ENCODE assay signal across 13 cellular contexts in genomic region chr15:45646220-45646619, GRCh38. TPM values are rescaled to one million over a fixed set of nuclear protein-coding genes. Genes with fewer than 3 reads are reported as not detected.
DNase-seq lines count a peak whose midpoint lies in the region; ATAC-seq, FAIRE-seq and TF ChIP-seq lines count a peak whose summit lies in the region.
"Had no signal": no experiment of that assay in that cellular context is flagged by ENCODE, and none has a peak within 500 bp of the region (broad histone marks: within the 10 kb centered on the region; RNA-seq: fewer than 3 reads in every experiment).

No MANE protein-coding gene starts in this region.

- peak overlapping the region; percentile 3 for H3K27ac Mint-ChIP-seq in activated CD8-positive, alpha-beta T cell treated with anti-CD3 and anti-CD28 coated beads for 36 hours
- no peak overlapping the region for H3K27ac Mint-ChIP-seq in activated CD8-positive, alpha-beta T cell treated with anti-CD3 and anti-CD28 coated beads, Interleukin-2, amount 10 ng/mL, durations not matched to agents 7 days and 5 days
- no peak overlapping the region for H3K27ac Mint-ChIP-seq in astrocyte (ENCODE audit: unreplicated experiment)

- H3K9me3 ChIP-seq in astrocyte (ENCODE audit: insufficient read depth, low read depth, low read length) (no peaks in the 10 kb centered on the region), tibial artery (no peaks in the 10 kb centered on the region)
- H3K9me3 ChIP-seq: tibial nerve had no signal

- no peak overlapping the region for H2AFZ ChIP-seq in astrocyte (ENCODE audit: low read depth, low read length)

- intact Hi-C loops in activated CD8-positive, alpha-beta T cell treated with anti-CD3 and anti-CD28 coated beads for 36 hours (cut with micrococcal nuclease), result no loop called here
- intact Hi-C loops in tibial artery (cut with DNase I; ENCODE audit: low total_unique reads) (loop anchor here (10.0 kb wide), 1 partner anchor 481 kb away; no protein-coding TSS in a partner anchor), head of caudate nucleus (cut with DNase I) (no loop called here), left colon (cut with DNase I, micrococcal nuclease) (no loop called here)

- CTCF ChIA-PET in activated CD8-positive, alpha-beta T cell treated with anti-CD3 and anti-CD28 coated beads for 36 hours (lab: Charles Lee), result interaction anchor here (1.1 kb wide), 1 partner anchor 11 kb away, joined by 3 read pairs; the partner anchor contains the start of gene SQOR
- CTCF ChIA-PET in activated CD8-positive, alpha-beta T cell treated with anti-CD3 and anti-CD28 coated beads, Interleukin-2, amount 10 ng/mL, durations not matched to agents 7 days and 5 days (lab: Charles Lee), result interaction anchor here (0.9 to 2.0 kb wide), 4 partner anchors 9 to 215 kb away, joined by 3 to 8 read pairs (median 4); no protein-coding TSS in a partner anchor

- no peak overlapping the region for H3K4me3 ChIP-seq in astrocyte (ENCODE audit: insufficient read depth, low read depth, low read length)
- H3K4me3 ChIP-seq in tibial artery, result no peak overlapping the region
- H3K4me3 ChIP-seq: tibial nerve had no signal

- no peak for ATAC-seq in activated CD8-positive, alpha-beta T cell treated with anti-CD3 and anti-CD28 coated beads for 36 hours
- ATAC-seq in activated CD8-positive, alpha-beta T cell treated with anti-CD3 and anti-CD28 coated beads, Interleukin-2, amount 10 ng/mL, durations not matched to agents 7 days and 5 days, result no peak
- ATAC-seq in HG02798 (IDR thresholded peaks at IDR 0.05; ENCODE audit: poor library complexity, unreplicated experiment), result no peak
- ATAC-seq in left colon, result no peak

- H3K27ac ChIP-seq in astrocyte (ENCODE audit: low read depth, low read length) (no peak overlapping the region), tibial artery (peak overlapping the region; percentile 33 to 43)

- no peaks in the 10 kb centered on the region for H3K27me3 Mint-ChIP-seq in activated CD8-positive, alpha-beta T cell treated with anti-CD3 and anti-CD28 coated beads for 36 hours
- H3K27me3 Mint-ChIP-seq in activated CD8-positive, alpha-beta T cell treated with anti-CD3 and anti-CD28 coated beads, Interleukin-2, amount 10 ng/mL, durations not matched to agents 7 days and 5 days (ENCODE audit: low read depth), result no peaks in the 10 kb centered on the region
- H3K27me3 Mint-ChIP-seq in astrocyte (ENCODE audit: low read depth, unreplicated experiment), result no peaks in the 10 kb centered on the region

- no peaks in the 10 kb centered on the region for H4K20me1 ChIP-seq in astrocyte (ENCODE audit: insufficient read depth, low read length)

- DNase-seq in activated CD8-positive, alpha-beta T cell treated with anti-CD3 and anti-CD28 coated beads for 36 hours, result peak; percentile 14
- DNase-seq in activated CD8-positive, alpha-beta T cell treated with anti-CD3 and anti-CD28 coated beads, Interleukin-2, amount 10 ng/mL, durations not matched to agents 7 days and 5 days, result no peak
- DNase-seq in astrocyte (ENCODE audit: low read depth), result peak; percentile 36
- peak; percentile 81 for DNase-seq in iris pigment epithelial cell (ENCODE audit: low read depth)
- DNase-seq in tibial artery, result no peak
- DNase-seq in head of caudate nucleus, result no peak
- no peak for DNase-seq in left colon
- DNase-seq: activated naive CD4-positive, alpha-beta T cell treated with anti-CD3 and anti-CD28 coated beads for 36 hours; Calu3; nephron progenitor cell; small intestine had no signal

- H3K9ac ChIP-seq in astrocyte (ENCODE audit: low read length), result no peak overlapping the region

- H3K4me2 ChIP-seq in astrocyte (ENCODE audit: low read length), result peak overlapping the region; percentile 36

- no peaks in the 10 kb centered on the region for H3K9me3 Mint-ChIP-seq in activated CD8-positive, alpha-beta T cell treated with anti-CD3 and anti-CD28 coated beads for 36 hours
- H3K9me3 Mint-ChIP-seq in activated CD8-positive, alpha-beta T cell treated with anti-CD3 and anti-CD28 coated beads, Interleukin-2, amount 10 ng/mL, durations not matched to agents 7 days and 5 days (ENCODE audit: insufficient read depth), result no peaks in the 10 kb centered on the region
- H3K9me3 Mint-ChIP-seq in astrocyte (ENCODE audit: unreplicated experiment), result peaks cover 3% of the 10 kb centered on the region

- H3K27me3 ChIP-seq in astrocyte (ENCODE audit: insufficient read depth, low read length) (no peaks in the 10 kb centered on the region), tibial artery (no peaks in the 10 kb centered on the region)
- H3K27me3 ChIP-seq: tibial nerve had no signal

- TF ChIP-seq CTCF in activated CD8-positive, alpha-beta T cell treated with anti-CD3 and anti-CD28 coated beads for 36 hours (IDR thresholded peaks at IDR 0.05), result no peak
- TF ChIP-seq CTCF in astrocyte (IDR thresholded peaks at IDR 0.05; ENCODE audit: insufficient read depth, low read depth, low read length), result no peak
- TF ChIP-seq CTCF in tibial artery (IDR thresholded peaks at IDR 0.05), result no peak

- H3K4me1 Mint-ChIP-seq in activated CD8-positive, alpha-beta T cell treated with anti-CD3 and anti-CD28 coated beads for 36 hours (ENCODE audit: low read depth), result peaks cover 70% of the 10 kb centered on the region
- H3K4me1 Mint-ChIP-seq in activated CD8-positive, alpha-beta T cell treated with anti-CD3 and anti-CD28 coated beads, Interleukin-2, amount 10 ng/mL, durations not matched to agents 7 days and 5 days (ENCODE audit: low read depth), result peaks cover 57% of the 10 kb centered on the region
- peaks cover 24% of the 10 kb centered on the region for H3K4me1 Mint-ChIP-seq in astrocyte (ENCODE audit: low read depth, unreplicated experiment)

- peak; percentile 26 for FAIRE-seq in astrocyte (lab: Jason Lieb, UNC)
- FAIRE-seq: small intestine had no signal

- H3K4me1 ChIP-seq in astrocyte (ENCODE audit: insufficient read depth, low read length) (peaks cover 28% of the 10 kb centered on the region), tibial artery (peaks cover 0 to 89% (median 54%) of the 10 kb centered on the region in 4 donors)

- H3K36me3 ChIP-seq in astrocyte (ENCODE audit: insufficient read depth, low read length) (no peaks in the 10 kb centered on the region), tibial artery (no peaks in the 10 kb centered on the region)

- POLR2A ChIA-PET in activated CD8-positive, alpha-beta T cell treated with anti-CD3 and anti-CD28 coated beads for 36 hours (lab: Charles Lee), result interaction anchor here (1.4 kb wide), 1 partner anchor 9 kb away, joined by 4 read pairs; no protein-coding TSS in a partner anchor
- POLR2A ChIA-PET in activated CD8-positive, alpha-beta T cell treated with anti-CD3 and anti-CD28 coated beads, Interleukin-2, amount 10 ng/mL, durations not matched to agents 7 days and 5 days (lab: Charles Lee), result interaction anchor here (3.9 kb wide), 1 partner anchor 11 kb away, joined by 23 read pairs; the partner anchor contains the start of gene SQOR

- peaks cover 26% of the 10 kb centered on the region for H3K36me3 Mint-ChIP-seq in activated CD8-positive, alpha-beta T cell treated with anti-CD3 and anti-CD28 coated beads for 36 hours (ENCODE audit: low read depth)
- H3K36me3 Mint-ChIP-seq in activated CD8-positive, alpha-beta T cell treated with anti-CD3 and anti-CD28 coated beads, Interleukin-2, amount 10 ng/mL, durations not matched to agents 7 days and 5 days (ENCODE audit: low read depth), result peaks cover 43% of the 10 kb centered on the region
- peaks cover 5% of the 10 kb centered on the region for H3K36me3 Mint-ChIP-seq in astrocyte (ENCODE audit: low read depth, unreplicated experiment)

- no peaks in the 10 kb centered on the region for H3K79me2 ChIP-seq in astrocyte (ENCODE audit: insufficient read depth, low read length)

- H3K4me3 Mint-ChIP-seq in activated CD8-positive, alpha-beta T cell treated with anti-CD3 and anti-CD28 coated beads for 36 hours, result peak overlapping the region; percentile 9
- H3K4me3 Mint-ChIP-seq in activated CD8-positive, alpha-beta T cell treated with anti-CD3 and anti-CD28 coated beads, Interleukin-2, amount 10 ng/mL, durations not matched to agents 7 days and 5 days, result no peak overlapping the region
- H3K4me3 Mint-ChIP-seq in astrocyte (ENCODE audit: unreplicated experiment), result no peak overlapping the region
- H3K4me3 Mint-ChIP-seq: activated naive CD4-positive, alpha-beta T cell treated with anti-CD3 and anti-CD28 coated beads for 36 hours; nephron progenitor cell had no signal

RNA-seq across cellular contexts. Expression of gene SQOR, which starts 11.4 kb away (rescaled TPM):
- 10 to 100 TPM; 84.3 to 87.3 TPM for total RNA-seq in activated CD8-positive, alpha-beta T cell treated with anti-CD3 and anti-CD28 coated beads for 36 hours
- 10 to 100 TPM; 75.8 to 79.6 TPM for total RNA-seq in activated CD8-positive, alpha-beta T cell treated with anti-CD3 and anti-CD28 coated beads, Interleukin-2, amount 10 ng/mL, durations not matched to agents 7 days and 5 days
- total RNA-seq in astrocyte (4.0 and 4.2 TPM in 2 replicates), left colon (100 to 1,000 TPM; 303 to 408 TPM)

RNA-seq across cellular contexts. Expression of gene BLOC1S6, which starts 59.0 kb away (rescaled TPM):
- 10 to 100 TPM; 43.3 to 46.9 TPM for total RNA-seq in activated CD8-positive, alpha-beta T cell treated with anti-CD3 and anti-CD28 coated beads for 36 hours
- 10 to 100 TPM; 32.9 to 35.2 TPM for total RNA-seq in activated CD8-positive, alpha-beta T cell treated with anti-CD3 and anti-CD28 coated beads, Interleukin-2, amount 10 ng/mL, durations not matched to agents 7 days and 5 days
- 62.3 and 64.2 TPM in 2 replicates for total RNA-seq in astrocyte
- total RNA-seq in left colon, result 10 to 100 TPM; 24.0 to 25.9 TPM

Comparison
In these comparisons a context has a peak if more than half of its experiments do, and no peak if none do; other contexts are left out.
1. DNase-seq: peak in activated CD8-positive, alpha-beta T cell treated with anti-CD3 and anti-CD28 coated beads for 36 hours (single experiment), astrocyte (single experiment) and iris pigment epithelial cell (single experiment); none in activated CD8-positive, alpha-beta T cell treated with anti-CD3 and anti-CD28 coated beads, Interleukin-2, amount 10 ng/mL, durations not matched to agents 7 days and 5 days (single experiment), tibial artery (0 of 2), head of caudate nucleus (0 of 42) and left colon (0 of 2).
2. RNA of gene SQOR, which starts 11.4 kb away (total RNA-seq): 303 to 408 TPM in left colon, 84.3 to 87.3 TPM in activated CD8-positive, alpha-beta T cell treated with anti-CD3 and anti-CD28 coated beads for 36 hours and 75.8 to 79.6 TPM in activated CD8-positive, alpha-beta T cell treated with anti-CD3 and anti-CD28 coated beads, Interleukin-2, amount 10 ng/mL, durations not matched to agents 7 days and 5 days; 4.0 to 4.2 TPM in astrocyte; every median in the first group is over 10 times any median in the second.